ENCODE assay signal across 2 cellular contexts in genomic region chr17:17004997-17005614, GRCh38. TPM values are rescaled to one million over a fixed set of nuclear protein-coding genes. Genes with fewer than 3 reads are reported as not detected.
"Had no signal": no experiment of that assay in that cellular context is flagged by ENCODE, and none has a peak within 500 bp of the region (broad histone marks: within the 10 kb centered on the region; RNA-seq: fewer than 3 reads in every experiment).

No MANE protein-coding gene starts in this region.

RNA-seq across cellular contexts. Expression of gene TNFRSF13B, which starts 33.2 kb away (rescaled TPM):
- total RNA-seq: activated CD4-positive, alpha-beta memory T cell treated with anti-CD3 and anti-CD28 coated beads for 36 hours; activated CD4-positive, alpha-beta T cell treated with anti-CD3 and anti-CD28 coated beads, Interleukin-2, amount 10 ng/mL, durations not matched to agents 7 days and 5 days had no signal
